Comparison of ENCODE assay signal across 17 cellular contexts in the genomic region with DNA sequence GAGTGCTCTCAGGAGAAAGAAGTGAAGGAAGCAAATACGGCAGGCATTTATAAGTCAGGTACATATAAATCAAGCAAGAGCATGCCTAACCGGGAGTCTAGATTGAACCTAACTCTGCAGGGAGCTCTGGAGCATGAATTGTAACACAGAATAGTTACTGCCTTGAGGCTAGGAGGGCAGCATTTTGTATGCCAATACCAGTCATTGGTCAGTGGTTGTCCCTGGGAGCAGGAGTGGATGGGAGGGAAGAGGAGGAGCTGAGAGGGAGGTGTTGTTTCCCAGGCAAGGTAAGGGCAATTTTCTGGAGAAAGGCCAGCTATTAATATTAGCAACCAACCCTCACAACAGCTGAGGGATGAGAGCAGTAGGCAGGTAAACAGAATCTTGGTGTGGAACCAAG.
DNase-seq lines count a peak whose midpoint lies in the region; TF ChIP-seq lines count a peak whose summit lies in the region.
"Had no signal": no experiment of that assay in that cellular context is flagged by ENCODE, and none has a peak within 500 bp of the region (broad histone marks: within the 10 kb centered on the region; RNA-seq: fewer than 3 reads in every experiment).

No MANE protein-coding gene starts in this region.

- peaks cover 4% of the 10 kb centered on the region for H3K9me3 Mint-ChIP-seq in nephron
- H3K9me3 Mint-ChIP-seq: CD8-positive, alpha-beta T cell; effector memory CD8-positive, alpha-beta T cell; stimulated activated naive CD8-positive, alpha-beta T cell treated with anti-CD3 and anti-CD28 coated beads, Interleukin-15, amount 100 ng/mL, for 72 hours had no signal

- peak overlapping the region; percentile 56 to 61 (median 61) for H3K4me3 Mint-ChIP-seq in nephron
- H3K4me3 Mint-ChIP-seq: CD8-positive, alpha-beta T cell; effector memory CD8-positive, alpha-beta T cell; stimulated activated naive CD8-positive, alpha-beta T cell treated with anti-CD3 and anti-CD28 coated beads, Interleukin-15, amount 100 ng/mL, for 72 hours had no signal

- H3K27me3 Mint-ChIP-seq in nephron (ENCODE audit: low read depth): no peaks in the 10 kb centered on the region
- H3K27me3 Mint-ChIP-seq: effector memory CD8-positive, alpha-beta T cell; stimulated activated naive CD8-positive, alpha-beta T cell treated with anti-CD3 and anti-CD28 coated beads, Interleukin-15, amount 100 ng/mL, for 72 hours had no signal

- intact Hi-C loops in testis (cut with DNase I; ENCODE audit: low total_unique reads): no loop called here

- H3K27me3 ChIP-seq in testis (no peaks in the 10 kb centered on the region), right atrium auricular region (no peaks in the 10 kb centered on the region)
- H3K27me3 ChIP-seq: sigmoid colon had no signal

- H3K36me3 ChIP-seq in testis (ENCODE audit: low read depth, missing control alignments): no peaks in the 10 kb centered on the region
- H3K36me3 ChIP-seq in right atrium auricular region: no peaks in the 10 kb centered on the region
- H3K36me3 ChIP-seq: sigmoid colon had no signal

- H3K9me3 ChIP-seq in testis (no peaks in the 10 kb centered on the region), right atrium auricular region (no peaks in the 10 kb centered on the region)
- H3K9me3 ChIP-seq: sigmoid colon had no signal

- H3K27ac ChIP-seq in epithelial cell of prostate: peak overlapping the region; percentile 70
- no peak overlapping the region for H3K27ac ChIP-seq in testis
- no peak overlapping the region for H3K27ac ChIP-seq in right atrium auricular region
- H3K27ac ChIP-seq: sigmoid colon had no signal

- peaks cover 12% of the 10 kb centered on the region for H3K4me1 Mint-ChIP-seq in nephron
- H3K4me1 Mint-ChIP-seq: stimulated activated naive CD8-positive, alpha-beta T cell treated with anti-CD3 and anti-CD28 coated beads, Interleukin-15, amount 100 ng/mL, for 72 hours had no signal

- H3K36me3 Mint-ChIP-seq in nephron (ENCODE audit: low read depth): peaks cover 4% of the 10 kb centered on the region
- H3K36me3 Mint-ChIP-seq: CD8-positive, alpha-beta T cell had no signal

- peak overlapping the region; percentile 36 to 90 (median 50) for H3K27ac Mint-ChIP-seq in nephron
- H3K27ac Mint-ChIP-seq: CD8-positive, alpha-beta T cell; effector memory CD8-positive, alpha-beta T cell; stimulated activated naive CD8-positive, alpha-beta T cell treated with anti-CD3 and anti-CD28 coated beads, Interleukin-15, amount 100 ng/mL, for 72 hours had no signal

- no peak overlapping the region for H3K4me3 ChIP-seq in testis
- no peak overlapping the region for H3K4me3 ChIP-seq in right atrium auricular region
- H3K4me3 ChIP-seq: sigmoid colon had no signal

- TF ChIP-seq POLR2A in testis (IDR thresholded peaks at IDR 0.05): no peak

- DNase-seq in DMS53 (lab: John Stamatoyannopoulos, UW) (peak; percentile 76), NCI-H1417 treated with DMSO at 0.1 percent for 48 hours (lab: John Stamatoyannopoulos, UW) (peak; percentile 12), epithelial cell of prostate (ENCODE audit: low read depth, low spot score) (peak; percentile 14), NCI-H146 (lab: John Stamatoyannopoulos, UW) (no peak), testis (no peak), right atrium auricular region (ENCODE audit: low spot score) (no peak)
- DNase-seq: amniotic stem cell; CD8-positive, alpha-beta T cell; effector memory CD8-positive, alpha-beta T cell; Karpas-422; kidney glomerular epithelial cell; NCI-H1436; nucleus accumbens; SIG-M5; sigmoid colon; stimulated activated naive CD8-positive, alpha-beta T cell treated with anti-CD3 and anti-CD28 coated beads, Interleukin-15, amount 100 ng/mL, for 72 hours had no signal

- no peak for TF ChIP-seq CTCF in nephron (IDR thresholded peaks at IDR 0.05; ENCODE audit: unreplicated experiment in 3 of 3)
- TF ChIP-seq CTCF in testis (IDR thresholded peaks at IDR 0.05): no peak
- TF ChIP-seq CTCF in right atrium auricular region (IDR thresholded peaks at IDR 0.05): no peak

- no peaks in the 10 kb centered on the region for H3K4me1 ChIP-seq in testis
- H3K4me1 ChIP-seq in right atrium auricular region: no peaks in the 10 kb centered on the region
- H3K4me1 ChIP-seq: sigmoid colon had no signal

- WGBS in testis, 2 donors: 77 to 88% methylated on average over 2 of the region's 2 CpGs

Comparison
In these comparisons a context has a peak if more than half of its experiments do, and no peak if none do; other contexts are left out.
1. DNase-seq: peak in DMS53 (single experiment), NCI-H1417 treated with DMSO at 0.1 percent for 48 hours (single experiment) and epithelial cell of prostate (single experiment); none in NCI-H146 (single experiment), testis (single experiment) and right atrium auricular region (single experiment).